8 cellular contexts compared by ENCODE assay signal in genomic region chr1:44036409-44037111, GRCh38. TPM values are rescaled to one million over a fixed set of nuclear protein-coding genes. Genes with fewer than 3 reads are reported as not detected.
A peak's percentile ranks its signal among the peaks of the same experiment; 100 is the strongest.
DNase-seq lines count a peak whose midpoint lies in the region; ATAC-seq and TF ChIP-seq lines count a peak whose summit lies in the region.

No MANE protein-coding gene starts in this region.

- peaks cover 37% of the 10 kb centered on the region for H3K4me1 ChIP-seq in BLaER1
- H3K4me1 ChIP-seq in effector memory CD4-positive, alpha-beta T cell (ENCODE audit: control insufficient read depth, insufficient read depth, low read length, poor library complexity, severe bottlenecking) = peaks cover 1% of the 10 kb centered on the region

- TF ChIP-seq CTCF in activated CD8-positive, alpha-beta T cell treated with anti-CD3 and anti-CD28 coated beads for 36 hours (IDR thresholded peaks at IDR 0.05) = peak; percentile 72

- no peaks in the 10 kb centered on the region for H3K9me3 ChIP-seq in BLaER1
- no peaks in the 10 kb centered on the region for H3K9me3 ChIP-seq in effector memory CD4-positive, alpha-beta T cell (ENCODE audit: control insufficient read depth, low read length)

- H3K27me3 Mint-ChIP-seq in activated CD8-positive, alpha-beta T cell treated with anti-CD3 and anti-CD28 coated beads for 36 hours = no peaks in the 10 kb centered on the region

- ATAC-seq in activated CD8-positive, alpha-beta T cell treated with anti-CD3 and anti-CD28 coated beads for 36 hours = peak; percentile 93
- ATAC-seq in HG02981 (IDR thresholded peaks at IDR 0.05; ENCODE audit: unreplicated experiment) = no peak

- intact Hi-C loops in activated CD8-positive, alpha-beta T cell treated with anti-CD3 and anti-CD28 coated beads for 36 hours (cut with micrococcal nuclease) = loop anchor here (5.0 kb wide), 1 partner anchor 34 kb away; no protein-coding TSS in a partner anchor

- H3K4me2 ChIP-seq in BLaER1 = peak overlapping the region; percentile 9; the same call in 1 of the 2 replicates

- no peak overlapping the region for H3K9ac ChIP-seq in BLaER1

- peak; percentile 72 for DNase-seq in HEK293T (ENCODE audit: extremely low spot score)
- peak; percentile 81 for DNase-seq in NCI-H774 (lab: John Stamatoyannopoulos, UW)
- peak; percentile 81 for DNase-seq in activated CD8-positive, alpha-beta T cell treated with anti-CD3 and anti-CD28 coated beads for 36 hours
- peak; percentile 28 to 45 (median 44) for DNase-seq in effector memory CD4-positive, alpha-beta T cell
- DNase-seq in mesenteric fat pad (ENCODE audit: low spot score) = peak; percentile 74
- DNase-seq in stimulated activated CD8-positive, alpha-beta memory T cell treated with anti-CD3 and anti-CD28 coated beads, Interleukin-4, amount 100 ng/mL, for 24 hours (ENCODE audit: low read depth) = peak; percentile 56

- peaks cover 9% of the 10 kb centered on the region for H3K4me1 Mint-ChIP-seq in activated CD8-positive, alpha-beta T cell treated with anti-CD3 and anti-CD28 coated beads for 36 hours (ENCODE audit: low read depth)

- H3K4me3 ChIP-seq in BLaER1 = no peak overlapping the region
- H3K4me3 ChIP-seq in effector memory CD4-positive, alpha-beta T cell (ENCODE audit: insufficient read depth, low read depth, low read length, poor library complexity, severe bottlenecking) = no peak overlapping the region

- no peak overlapping the region for H3K4me3 Mint-ChIP-seq in activated CD8-positive, alpha-beta T cell treated with anti-CD3 and anti-CD28 coated beads for 36 hours

- no peak overlapping the region for H3K27ac ChIP-seq in BLaER1
- no peak overlapping the region for H3K27ac ChIP-seq in effector memory CD4-positive, alpha-beta T cell (ENCODE audit: insufficient read depth, low read length, poor library complexity, severe bottlenecking)

- no peak overlapping the region for H3K27ac Mint-ChIP-seq in activated CD8-positive, alpha-beta T cell treated with anti-CD3 and anti-CD28 coated beads for 36 hours

- H3K36me3 Mint-ChIP-seq in activated CD8-positive, alpha-beta T cell treated with anti-CD3 and anti-CD28 coated beads for 36 hours (ENCODE audit: low read depth) = no peaks in the 10 kb centered on the region

- POLR2A ChIA-PET in HEK293T (lab: Yijun Ruan, JAX) = interaction anchor here (0.7 to 1.0 kb wide), 4 partner anchors 22 to 386 kb away, joined by 3 to 4 read pairs (median 3); partner anchors contain the start of gene B4GALT2
- POLR2A ChIA-PET in activated CD8-positive, alpha-beta T cell treated with anti-CD3 and anti-CD28 coated beads for 36 hours (lab: Charles Lee) = interaction anchor here (0.6 to 1.0 kb wide), 3 partner anchors 31 to 67 kb away, joined by 3 to 4 read pairs (median 3); partner anchors contain the start of gene DPH2

- no peaks in the 10 kb centered on the region for H3K9me3 Mint-ChIP-seq in activated CD8-positive, alpha-beta T cell treated with anti-CD3 and anti-CD28 coated beads for 36 hours

- H3K27me3 ChIP-seq in BLaER1 = peaks cover 9% of the 10 kb centered on the region
- H3K27me3 ChIP-seq in effector memory CD4-positive, alpha-beta T cell (replicated peaks; ENCODE audit: control insufficient read depth, insufficient read depth, low read length, poor library complexity, severe bottlenecking) = no peaks in the 10 kb centered on the region

- no peaks in the 10 kb centered on the region for H3K36me3 ChIP-seq in BLaER1
- H3K36me3 ChIP-seq in effector memory CD4-positive, alpha-beta T cell (ENCODE audit: control insufficient read depth, insufficient read depth, low read length) = no peaks in the 10 kb centered on the region

- H4K20me1 ChIP-seq in BLaER1 = no peaks in the 10 kb centered on the region

- CTCF ChIA-PET in HEK293T (lab: Yijun Ruan, JAX) = interaction anchor here (0.5 to 4.4 kb wide), 14 partner anchors 9 to 383 kb away, joined by 3 to 38 read pairs (median 3); no protein-coding TSS in a partner anchor
- CTCF ChIA-PET in activated CD8-positive, alpha-beta T cell treated with anti-CD3 and anti-CD28 coated beads for 36 hours (lab: Charles Lee) = interaction anchor here (0.6 to 5.7 kb wide), 17 partner anchors 10 to 507 kb away, joined by 3 to 98 read pairs (median 5); partner anchors contain the start of genes ATP6V0B, CCDC24 and DPH2

TF ChIP-seq in HEK293T, 16 proteins besides CTCF, POLR2A, EP300 and RAD21:
- TF ChIP-seq FOXM1 (IDR thresholded peaks at IDR 0.05; ENCODE audit: borderline replicate concordance) (no peak), FOXK2 (IDR thresholded peaks at IDR 0.05) (no peak), ARNT (IDR thresholded peaks at IDR 0.05) (no peak)

RNA-seq across cellular contexts. Expression of gene SLC6A9, which starts 5.3 kb away (rescaled TPM):
- total RNA-seq in activated CD8-positive, alpha-beta T cell treated with anti-CD3 and anti-CD28 coated beads for 36 hours = 1 to 10 TPM; 6.5 to 7.4 TPM
- 2.2 TPM for total RNA-seq in mesenteric fat pad

RNA-seq across cellular contexts. Expression of gene CCDC24, which starts 45.2 kb away (rescaled TPM):
- 1 to 10 TPM; 1.4 to 1.8 TPM for total RNA-seq in activated CD8-positive, alpha-beta T cell treated with anti-CD3 and anti-CD28 coated beads for 36 hours
- 3.9 TPM for total RNA-seq in mesenteric fat pad

RNA-seq across cellular contexts. Expression of gene B4GALT2, which starts 57.5 kb away (rescaled TPM):
- total RNA-seq in activated CD8-positive, alpha-beta T cell treated with anti-CD3 and anti-CD28 coated beads for 36 hours = 10 to 100 TPM; 35.4 to 35.5 TPM
- 66.3 TPM for total RNA-seq in mesenteric fat pad
